In genomic region chr1:183470147-183470960, GRCh38 we compare ENCODE assay signal across 8 cellular contexts. TPM values are rescaled to one million over a fixed set of nuclear protein-coding genes. Genes with fewer than 3 reads are reported as not detected.
DNase-seq lines count a peak whose midpoint lies in the region; ATAC-seq and TF ChIP-seq lines count a peak whose summit lies in the region.

No MANE protein-coding gene starts in this region.

- no peaks in the 10 kb centered on the region for H3K9me3 Mint-ChIP-seq in dendritic cell treated with granulocyte-macrophage colony-stimulating factor and Interleukin-4, amounts not matched to agents 40 ng/mL and 50 ng/mL, for 4 days

- TF ChIP-seq CTCF in AG10803 (conservative IDR thresholded peaks at IDR 0.05; ENCODE audit: low read length), result peak; percentile 51
- TF ChIP-seq CTCF in right lobe of liver (IDR thresholded peaks at IDR 0.05), result peak; percentile 38 to 63 (median 51)

- peaks cover 0 to 32% (median 5%) of the 10 kb centered on the region in 4 donors for H3K4me1 ChIP-seq in right lobe of liver

- H3K36me3 ChIP-seq in right lobe of liver, result no peaks in the 10 kb centered on the region

- under 1% methylated on average over 25 of the region's 26 CpGs for WGBS in right lobe of liver (ENCODE audit: insufficient coverage, low coverage, low lambda C conversion rate, missing lambda C conversion rate)

- peak; percentile 90 for TF ChIP-seq POLR2A in right lobe of liver (IDR thresholded peaks at IDR 0.05)

- H3K4me3 ChIP-seq in AG10803 (ENCODE audit: low read length) (peak overlapping the region; percentile 83), right lobe of liver (peak overlapping the region; percentile 67 to 95 (median 91))

- peaks cover 39% of the 10 kb centered on the region for H3K4me1 Mint-ChIP-seq in dendritic cell treated with granulocyte-macrophage colony-stimulating factor and Interleukin-4, amounts not matched to agents 40 ng/mL and 50 ng/mL, for 4 days (ENCODE audit: low read depth)

- H3K27me3 Mint-ChIP-seq in dendritic cell treated with granulocyte-macrophage colony-stimulating factor and Interleukin-4, amounts not matched to agents 40 ng/mL and 50 ng/mL, for 4 days, result no peaks in the 10 kb centered on the region

- H3K27me3 ChIP-seq in right lobe of liver, result no peaks in the 10 kb centered on the region

- peak overlapping the region; percentile 97 for H3K27ac Mint-ChIP-seq in dendritic cell treated with granulocyte-macrophage colony-stimulating factor and Interleukin-4, amounts not matched to agents 40 ng/mL and 50 ng/mL, for 4 days

- peak overlapping the region; percentile 97 for H3K4me3 Mint-ChIP-seq in dendritic cell treated with granulocyte-macrophage colony-stimulating factor and Interleukin-4, amounts not matched to agents 40 ng/mL and 50 ng/mL, for 4 days

- peak overlapping the region; percentile 92 to 98 (median 98) for H3K27ac ChIP-seq in right lobe of liver

- H3K9me3 ChIP-seq in right lobe of liver, result no peaks in the 10 kb centered on the region

- DNase-seq in AG10803 (ENCODE audit: low read depth), result peak; percentile 62
- peak; percentile 43 for DNase-seq in GM19238 (ENCODE audit: insufficient read length, low spot score)
- peak; percentile 96 for DNase-seq in NCI-H69 (lab: John Stamatoyannopoulos, UW)
- DNase-seq in activated CD4-positive, alpha-beta T cell treated with anti-CD3 and anti-CD28 coated beads, Interleukin-2, amount 50 U/mL, for 24 hours (ENCODE audit: low read depth in 1 of 2, low spot score in 1 of 2), result peak; percentile 76 to 84
- DNase-seq in right lobe of liver, result peak; percentile 95
- peak; percentile 91 to 94 for DNase-seq in stimulated activated CD4-positive, alpha-beta T cell treated with anti-CD3 and anti-CD28 coated beads, Interleukin-4, amount 100 ng/mL, for 4 hours

- H3K36me3 Mint-ChIP-seq in dendritic cell treated with granulocyte-macrophage colony-stimulating factor and Interleukin-4, amounts not matched to agents 40 ng/mL and 50 ng/mL, for 4 days (ENCODE audit: low read depth), result no peaks in the 10 kb centered on the region

- intact Hi-C loops in dendritic cell treated with granulocyte-macrophage colony-stimulating factor and Interleukin-4, amounts not matched to agents 40 ng/mL and 50 ng/mL, for 4 days (cut with micrococcal nuclease), result loop anchor here (2.0 to 10.0 kb wide), 3 partner anchors 82 to 876 kb away; partner anchors contain the start of gene ARPC5
- intact Hi-C loops in right lobe of liver (cut with DNase I), result loop anchor here (5.0 to 10.0 kb wide), 2 partner anchors 72 to 164 kb away; partner anchors contain the start of gene ARPC5 (in 1 of the 2)

- ATAC-seq in HG03520 (IDR thresholded peaks at IDR 0.05; ENCODE audit: unreplicated experiment) (peak; percentile 32), right lobe of liver (peak; percentile 62 to 79 (median 69))

RNA-seq across cellular contexts. Expression of gene SMG7, which starts 1.9 kb away (rescaled TPM):
- 10 to 100 TPM; 23.5 to 35.3 (median 25.2) TPM for total RNA-seq in right lobe of liver

RNA-seq across cellular contexts. Expression of gene NMNAT2, which starts 52.2 kb away (rescaled TPM):
- under 1 TPM in 3 of 6 experiments, not detected in 3; 0.06 to 0.07 (median 0.06) TPM for total RNA-seq in right lobe of liver

Comparison
In these comparisons a context has a peak if more than half of its experiments do, and no peak if none do; other contexts are left out.
1. Peak in every context shown above with its lines: DNase-seq, ATAC-seq, H3K4me3 ChIP-seq and H3K27ac ChIP-seq.
2. DNase-seq: peak in every context shown above with its lines; median percentile 96 in NCI-H69; 95 in right lobe of liver; 92 in stimulated activated CD4-positive, alpha-beta T cell treated with anti-CD3 and anti-CD28 coated beads, Interleukin-4, amount 100 ng/mL, for 4 hours; 80 in activated CD4-positive, alpha-beta T cell treated with anti-CD3 and anti-CD28 coated beads, Interleukin-2, amount 50 U/mL, for 24 hours; 62 in AG10803; 43 in GM19238.